15 cellular contexts compared by ENCODE assay signal in the genomic region with DNA sequence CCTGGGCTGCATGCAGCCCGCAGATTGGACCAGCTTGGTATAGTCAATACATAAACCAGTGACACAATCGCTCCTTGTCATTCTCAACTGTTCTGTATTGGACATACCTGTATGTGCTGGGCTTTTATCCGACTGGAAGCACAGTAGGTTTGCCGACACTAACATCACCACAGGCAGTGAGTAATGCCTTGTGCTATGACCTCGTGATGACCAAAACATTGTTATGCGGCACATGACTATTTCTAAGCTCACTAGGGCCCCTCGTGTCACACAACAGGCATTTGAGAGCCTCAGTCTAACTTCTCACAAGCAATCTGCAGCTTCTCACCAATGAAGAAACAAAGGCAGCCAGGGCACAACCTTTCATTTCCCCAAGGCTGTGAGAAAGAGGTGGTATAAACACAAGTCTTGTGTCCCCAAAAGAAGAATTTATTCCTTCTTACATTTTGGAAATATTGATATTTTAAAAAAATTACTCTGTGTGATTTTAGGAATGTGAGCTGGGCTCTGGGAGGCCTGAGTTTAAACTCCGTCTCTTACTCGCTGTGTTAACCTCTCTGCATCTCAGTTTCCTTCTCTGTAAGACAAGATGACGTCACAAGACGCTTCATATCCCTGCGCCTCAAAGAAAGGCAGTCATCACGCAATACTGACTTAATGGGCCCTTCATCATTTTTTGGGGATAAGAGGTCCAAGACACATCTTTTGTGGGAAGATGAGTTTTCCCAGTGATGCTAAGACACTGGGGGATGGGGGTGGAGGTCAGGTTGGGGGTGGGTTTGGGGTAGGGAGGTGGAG.
DNase-seq lines count a peak whose midpoint lies in the region; ATAC-seq, FAIRE-seq and TF ChIP-seq lines count a peak whose summit lies in the region.
"Had no signal": no experiment of that assay in that cellular context is flagged by ENCODE, and none has a peak within 500 bp of the region (broad histone marks: within the 10 kb centered on the region; RNA-seq: fewer than 3 reads in every experiment).

No MANE protein-coding gene starts in this region.

- no peak overlapping the region for H3K4me3 ChIP-seq in ACC112 (ENCODE audit: low read depth, low read length)
- H3K4me3 ChIP-seq in K562 = no peak overlapping the region
- no peak overlapping the region for H3K4me3 ChIP-seq in heart right ventricle
- H3K4me3 ChIP-seq: A549, tibial artery had no signal

- whole genome bisulfite sequencing in K562 (ENCODE audit: insufficient coverage, low coverage, missing lambda C conversion rate) = 7% methylated on average over 13 of the region's 13 CpGs
- WGBS in heart right ventricle, 2 donors = 91 to 92% methylated on average over 13 of the region's 13 CpGs

- no TSS peak for BruUV-seq in K562 (replicated peaks; lab: Mats Ljungman, UMichigan)

- POLR2A ChIA-PET in K562 (lab: Yijun Ruan, JAX) = interaction anchor here (0.6 kb wide), 1 partner anchor 424 kb away, joined by 3 read pairs; no protein-coding TSS in a partner anchor

- H4K20me1 ChIP-seq in K562 (replicated peaks; ENCODE audit: control insufficient read depth, insufficient read depth, low read length) = no peaks in the 10 kb centered on the region

- CTCF ChIA-PET in K562 (lab: Yijun Ruan, JAX; ENCODE audit: low intra/inter-chr PET ratio) = interaction anchor here (1.1 kb wide), 1 partner anchor 262 kb away, joined by 3 read pairs; no protein-coding TSS in a partner anchor

- DNase-seq in HS-5 (ENCODE audit: low read depth) (peak; percentile 97), K562 (ENCODE audit: extremely low read depth in 1 of 4, low spot score in 3 of 4) (peak in 1 of 4 experiments; percentile 9), iPS DF 19.7 (ENCODE audit: low read depth, low spot score) (peak; percentile 17), heart right ventricle (no peak)
- DNase-seq: effector memory CD8-positive, alpha-beta T cell; MV-4-11; NCI-H345; T-helper 9 cell; tibial artery had no signal

- no peak for TF ChIP-seq RAD21 in K562 (CRISPR knock-in tag; conservative IDR thresholded peaks at IDR 0.05 in 1 of 2, IDR thresholded peaks at IDR 0.05 in 1 of 2)

- H3K9me1 ChIP-seq in K562 (ENCODE audit: control insufficient read depth, insufficient read depth, low read length) = no peaks in the 10 kb centered on the region

- H3K79me2 ChIP-seq in ACC112 (ENCODE audit: control insufficient read depth, insufficient read depth, low read length, unreplicated experiment) (no peaks in the 10 kb centered on the region), K562 (ENCODE audit: control insufficient read depth, insufficient read depth, low read length) (no peaks in the 10 kb centered on the region)

- H3K36me3 ChIP-seq in ACC112 (ENCODE audit: insufficient read depth, low read length) (no peaks in the 10 kb centered on the region), K562 (ENCODE audit: control insufficient read depth, insufficient read depth, low read length) (no peaks in the 10 kb centered on the region), heart right ventricle (no peaks in the 10 kb centered on the region)
- H3K36me3 ChIP-seq: tibial artery had no signal

- in situ Hi-C loops in K562 (cut with MboI) = loop anchor here (25.0 kb wide), 1 partner anchor 259 kb away; no protein-coding TSS in a partner anchor

- no peak for TF ChIP-seq EP300 in K562 (IDR thresholded peaks at IDR 0.05; ENCODE audit: low read length)

- TF ChIP-seq POLR2A in K562 (conservative IDR thresholded peaks at IDR 0.05) = no peak

- H3K4me2 ChIP-seq in K562 (ENCODE audit: insufficient read depth, low read length) = no peak overlapping the region
- H3K4me2 ChIP-seq: A549 had no signal

- peak overlapping the region; percentile 37 for H2AFZ ChIP-seq in ACC112 (ENCODE audit: low read length, unreplicated experiment)
- no peak overlapping the region for H2AFZ ChIP-seq in K562 (ENCODE audit: low read depth, low read length)

- ATAC-seq in K562 (no peak), HG03460 (IDR thresholded peaks at IDR 0.05; ENCODE audit: unreplicated experiment) (no peak), heart right ventricle (no peak), GM19324 (IDR thresholded peaks at IDR 0.05; ENCODE audit: low FRiP score, unreplicated experiment) (no peak), HG03439 (IDR thresholded peaks at IDR 0.05; ENCODE audit: unreplicated experiment) (no peak)
- ATAC-seq: A549; activated naive CD4-positive, alpha-beta T cell treated with anti-CD3 and anti-CD28 coated beads, Interleukin-2, amount 50 U/mL, for 72 hours; effector memory CD8-positive, alpha-beta T cell had no signal

- H3K9me3 ChIP-seq in K562 (replicated peaks; ENCODE audit: control insufficient read depth, insufficient read depth, low read depth, low read length) = no peaks in the 10 kb centered on the region
- no peaks in the 10 kb centered on the region for H3K9me3 ChIP-seq in heart right ventricle
- H3K9me3 ChIP-seq: A549, tibial artery had no signal

- H3K27ac ChIP-seq in ACC112 (ENCODE audit: low read depth, low read length) = peak overlapping the region; percentile 24; the same call in 1 of the 2 replicates
- H3K27ac ChIP-seq in K562 (ENCODE audit: extremely low read depth, low read depth, low read length) = no peak overlapping the region
- no peak overlapping the region for H3K27ac ChIP-seq in heart right ventricle
- H3K27ac ChIP-seq: A549, tibial artery had no signal

- H3K9ac ChIP-seq in K562 (ENCODE audit: insufficient read depth in 1 of 2, low read depth in 2 of 2, low read length in 2 of 2) = no peak overlapping the region

- intact Hi-C loops in K562 (cut with micrococcal nuclease) = loop anchor here (1.0 to 10.0 kb wide), 3 partner anchors 97 to 423 kb away; no protein-coding TSS in a partner anchor
- intact Hi-C loops in heart right ventricle (cut with DNase I) = loop anchor here in 4 of 10 donors (2.0 to 10.0 kb wide), 3 partner anchors 263 to 423 kb away; no protein-coding TSS in a partner anchor

- H3K27me3 ChIP-seq in ACC112 (ENCODE audit: insufficient read depth, low read length) (no peaks in the 10 kb centered on the region), K562 (ENCODE audit: control insufficient read depth in 2 of 2, insufficient read depth in 2 of 2, low read length in 2 of 2) (peaks cover 12 to 27% of the 10 kb centered on the region in 2 experiments; a peak in 4 of 5 replicates), heart right ventricle (no peaks in the 10 kb centered on the region)
- H3K27me3 ChIP-seq: tibial artery had no signal

- no peak for FAIRE-seq in K562 (lab: Jason Lieb, UNC)
- FAIRE-seq: A549 had no signal

- H3K4me1 ChIP-seq in ACC112 (ENCODE audit: control insufficient read depth, insufficient read depth, low read length, unreplicated experiment) (peaks cover 19% of the 10 kb centered on the region), K562 (replicated peaks in 1 of 2; ENCODE audit: control insufficient read depth in 2 of 2, insufficient read depth in 2 of 2, low read length in 2 of 2) (no peaks in the 10 kb centered on the region), heart right ventricle (peaks cover 0 to 5% (median 0%) of the 10 kb centered on the region in 9 donors)
- H3K4me1 ChIP-seq: A549, tibial artery had no signal

- TF ChIP-seq CTCF in K562 (IDR thresholded peaks at IDR 0.05 in 2 of 3, conservative IDR thresholded peaks at IDR 0.05 in 1 of 3; ENCODE audit: insufficient read depth in 2 of 3, low read depth in 1 of 3, low read length in 3 of 3) (no peak), heart right ventricle (IDR thresholded peaks at IDR 0.05) (no peak)

TF ChIP-seq in K562, 482 proteins besides CTCF, POLR2A, EP300 and RAD21 (continues in another document):
- TF ChIP-seq BRF2 (IDR thresholded peaks at IDR 0.05; ENCODE audit: borderline replicate concordance, insufficient read depth, insufficient read length) (no peak), ZBTB34 (CRISPR knock-in tag; IDR thresholded peaks at IDR 0.05) (no peak), ATF1 (CRISPR knock-in tag; IDR thresholded peaks at IDR 0.05) (no peak), ATF1 (tag; IDR thresholded peaks at IDR 0.05) (peak; percentile 50; the same call in 1 of the 2 replicates)
- TF ChIP-seq, protein P1, sequence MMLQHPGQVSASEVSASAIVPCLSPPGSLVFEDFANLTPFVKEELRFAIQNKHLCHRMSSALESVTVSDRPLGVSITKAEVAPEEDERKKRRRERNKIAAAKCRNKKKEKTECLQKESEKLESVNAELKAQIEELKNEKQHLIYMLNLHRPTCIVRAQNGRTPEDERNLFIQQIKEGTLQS (IDR thresholded peaks at IDR 0.05) = peak; percentile 13; the same call in 1 of the 2 replicates
- TF ChIP-seq, protein P1 (CRISPR knock-in tag; conservative IDR thresholded peaks at IDR 0.05) = no peak

Comparison
In these comparisons a context has a peak if more than half of its experiments do, and no peak if none do; other contexts are left out.
1. DNase-seq: peak in HS-5 (single experiment) and iPS DF 19.7 (single experiment); none in heart right ventricle (0 of 2).